ENCODE assay signal across 18 cellular contexts in the genomic region with DNA sequence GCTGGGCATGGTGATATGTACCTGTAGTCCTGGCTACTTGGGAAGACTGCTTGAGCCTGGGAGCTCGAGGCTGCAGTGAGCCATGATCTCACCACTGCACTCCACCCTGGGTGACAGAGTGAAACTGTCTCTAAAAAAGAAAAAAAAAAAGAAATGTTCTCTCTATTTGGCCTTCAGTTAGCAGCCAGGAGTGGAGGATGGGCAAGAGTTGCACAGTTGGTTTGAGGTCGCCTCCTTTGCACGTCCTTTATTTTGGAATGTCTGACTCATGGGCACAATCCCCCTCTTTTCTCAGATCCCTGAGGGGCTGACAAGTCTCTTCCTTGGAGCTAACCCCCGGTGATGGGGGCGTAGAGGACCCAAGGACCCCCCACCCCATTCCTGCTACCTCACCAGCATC. TPM values are rescaled to one million over a fixed set of nuclear protein-coding genes. Genes with fewer than 3 reads are reported as not detected.
DNase-seq lines count a peak whose midpoint lies in the region; TF ChIP-seq lines count a peak whose summit lies in the region.
"Had no signal": no experiment of that assay in that cellular context is flagged by ENCODE, and none has a peak within 500 bp of the region (broad histone marks: within the 10 kb centered on the region; RNA-seq: fewer than 3 reads in every experiment).

No MANE protein-coding gene starts in this region.

- H3K27ac ChIP-seq in spleen, result no peak overlapping the region
- H3K27ac ChIP-seq: ovary, skin epidermis, thoracic aorta had no signal

- intact Hi-C loops in spleen (cut with DNase I; ENCODE audit: low total_unique reads), result no loop called here

- H3K4me1 ChIP-seq in spleen, result peaks cover 12 to 56% (median 35%) of the 10 kb centered on the region in 6 donors
- H3K4me1 ChIP-seq: BE2C had no signal

- H3K4me3 Mint-ChIP-seq in brain, result no peak overlapping the region

- peak overlapping the region in 4 of 5 experiments; percentile 71 to 90 (median 79) for H3K27ac Mint-ChIP-seq in brain
- H3K27ac Mint-ChIP-seq: activated T-helper 2 cell treated with anti-CD3 and anti-CD28 coated beads, Interferon-gamma antibody, Interleukin-2, Interleukin-4, amounts not matched to agents 10 μg/mL and 5 μg/mL and 100 μg/mL, durations not matched to agents 14 hours and 24 hours and 36 hours had no signal

- H3K36me3 Mint-ChIP-seq in brain, result no peaks in the 10 kb centered on the region

- 47 to 65% (median 61%) methylated on average over 5 of the region's 5 CpGs for WGBS in spleen, 5 donors

- peaks cover 4% of the 10 kb centered on the region for H3K27me3 Mint-ChIP-seq in brain

- peaks cover 0 to 6% (median 0%) of the 10 kb centered on the region in 7 donors for H3K27me3 ChIP-seq in spleen (replicated peaks in 1 of 7)
- H3K27me3 ChIP-seq: BE2C, ovary had no signal

- H3K36me3 ChIP-seq in spleen, result no peaks in the 10 kb centered on the region
- H3K36me3 ChIP-seq: BE2C, ovary, thoracic aorta had no signal

- H3K9me3 Mint-ChIP-seq in brain, result peaks cover 0 to 10% (median 4%) of the 10 kb centered on the region in 5 experiments
- H3K9me3 Mint-ChIP-seq: activated T-helper 2 cell treated with anti-CD3 and anti-CD28 coated beads, Interferon-gamma antibody, Interleukin-2, Interleukin-4, amounts not matched to agents 10 μg/mL and 5 μg/mL and 100 μg/mL, durations not matched to agents 14 hours and 24 hours and 36 hours had no signal

- H3K4me3 ChIP-seq in spleen, result no peak overlapping the region
- H3K4me3 ChIP-seq: ovary, skin epidermis, thoracic aorta had no signal

- TF ChIP-seq CTCF in brain (conservative IDR thresholded peaks at IDR 0.05) (no peak), spleen (IDR thresholded peaks at IDR 0.05 in 8 of 11, conservative IDR thresholded peaks at IDR 0.05 in 3 of 11) (no peak)

- DNase-seq in HT1080 (ENCODE audit: low read depth) (peak; percentile 45), NCI-H226 (peak; percentile 7), spleen (peak; percentile 27), HPDE6-E6E7 (ENCODE audit: extremely low spot score) (no peak), NCI-H1930 (lab: John Stamatoyannopoulos, UW) (no peak), foreskin melanocyte (no peak)
- DNase-seq: BE2C; NCI-H1436; NCI-H510A; ovary; stimulated activated CD4-positive, alpha-beta T cell treated with anti-CD3 and anti-CD28 coated beads, Interleukin-4, amount 100 ng/mL, for 4 hours; stimulated activated CD8-positive, alpha-beta memory T cell treated with anti-CD3 and anti-CD28 coated beads, Interleukin-4, amount 100 ng/mL, for 48 hours had no signal

- H3K4me1 Mint-ChIP-seq in brain, result peaks cover 51% of the 10 kb centered on the region

- TF ChIP-seq POLR2A in spleen (IDR thresholded peaks at IDR 0.05), result no peak

- H3K9me3 ChIP-seq in spleen, result no peaks in the 10 kb centered on the region
- H3K9me3 ChIP-seq: BE2C, ovary, thoracic aorta had no signal

RNA-seq across cellular contexts. Expression of a gene that starts 26.4 kb away (rescaled TPM):
- total RNA-seq in HT1080 (2014; rRNA removed; shearing (Covaris generic)), result 32.6 and 39.4 TPM in 2 replicates
- polyA plus RNA-seq in HT1080 (2015; cell fraction: cytosol; rRNA removed), result 32.3 and 40.5 TPM in 2 replicates
- 34.8 and 38.8 TPM in 2 replicates for polyA plus RNA-seq in HT1080 (2015; cell fraction: nucleus; rRNA removed)
- polyA plus RNA-seq in brain (ENCODE audit: insufficient read depth, low read depth, low replicate concordance) (519 TPM), spleen (100 to 1,000 TPM in 2 of 3 donors, 10 to 100 TPM in 1; 97.5 to 148 (median 108) TPM)
- 100 to 1,000 TPM in 2 of 7 donors, 10 to 100 TPM in 5; 58.5 to 150 (median 87.6) TPM for total RNA-seq in spleen

RNA-seq across cellular contexts. Expression of a gene that starts 33.9 kb away (rescaled TPM):
- total RNA-seq in HT1080 (2014; rRNA removed; shearing (Covaris generic)), result 0.05 and 0.20 TPM in 2 replicates
- 0.02 and 0.03 TPM in 2 replicates for polyA plus RNA-seq in HT1080 (2015; cell fraction: cytosol; rRNA removed)
- 0.05 and 0.44 TPM in 2 replicates for polyA plus RNA-seq in HT1080 (2015; cell fraction: nucleus; rRNA removed)
- 0.08 TPM for polyA plus RNA-seq in brain (ENCODE audit: insufficient read depth, low read depth, low replicate concordance)
- total RNA-seq in spleen, result 1 to 10 TPM; 2.5 to 6.8 (median 5.2) TPM
- 1 to 10 TPM in 2 of 3 donors, under 1 TPM in 1; 0.86 to 2.0 (median 1.7) TPM for polyA plus RNA-seq in spleen
- total RNA-seq: frontal cortex, thoracic aorta had no signal
- polyA plus RNA-seq: aorta had no signal

Comparison
In these comparisons a context has a peak if more than half of its experiments do, and no peak if none do; other contexts are left out.
1. DNase-seq: peak in HT1080 (single experiment), NCI-H226 (single experiment) and spleen (single experiment); none in HPDE6-E6E7 (single experiment), NCI-H1930 (0 of 2) and foreskin melanocyte (single experiment).